1 cellular context compared by ENCODE assay signal in the genomic region with DNA sequence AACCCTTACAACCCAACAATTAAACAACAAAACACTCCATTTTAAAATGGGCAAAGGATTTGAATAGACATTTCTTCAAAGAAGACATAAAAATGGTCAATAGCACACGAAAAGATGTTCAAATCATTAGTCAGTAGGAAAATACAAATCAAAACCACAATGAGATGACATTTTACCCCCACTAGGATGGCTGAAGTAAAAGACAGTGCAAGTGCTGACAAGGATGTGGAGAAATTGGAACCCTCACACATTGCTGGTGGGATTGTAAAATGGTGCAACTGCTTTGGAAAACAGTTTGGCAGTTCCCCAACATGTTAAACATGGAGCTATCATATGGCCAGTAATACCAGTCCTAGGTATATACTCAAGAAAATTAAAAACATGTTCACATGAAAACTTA.
TF ChIP-seq lines count a peak whose summit lies in the region.

No MANE protein-coding gene starts in this region.

TF ChIP-seq in IMR-90, 13 proteins besides CTCF, POLR2A, EP300 and RAD21 (continued from another document):
- TF ChIP-seq, protein P1, sequence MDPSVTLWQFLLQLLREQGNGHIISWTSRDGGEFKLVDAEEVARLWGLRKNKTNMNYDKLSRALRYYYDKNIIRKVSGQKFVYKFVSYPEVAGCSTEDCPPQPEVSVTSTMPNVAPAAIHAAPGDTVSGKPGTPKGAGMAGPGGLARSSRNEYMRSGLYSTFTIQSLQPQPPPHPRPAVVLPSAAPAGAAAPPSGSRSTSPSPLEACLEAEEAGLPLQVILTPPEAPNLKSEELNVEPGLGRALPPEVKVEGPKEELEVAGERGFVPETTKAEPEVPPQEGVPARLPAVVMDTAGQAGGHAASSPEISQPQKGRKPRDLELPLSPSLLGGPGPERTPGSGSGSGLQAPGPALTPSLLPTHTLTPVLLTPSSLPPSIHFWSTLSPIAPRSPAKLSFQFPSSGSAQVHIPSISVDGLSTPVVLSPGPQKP (IDR thresholded peaks at IDR 0.05; ENCODE audit: borderline replicate concordance, low read depth, low read length), result no peak
- TF ChIP-seq MAFK (IDR thresholded peaks at IDR 0.05; ENCODE audit: low read depth, low read length), result no peak
